24 cellular contexts compared by ENCODE assay signal in genomic region chr20:64189986-64190385, GRCh38. TPM values are rescaled to one million over a fixed set of nuclear protein-coding genes. Genes with fewer than 3 reads are reported as not detected.
"Had no signal": no experiment of that assay in that cellular context is flagged by ENCODE, and none has a peak within 500 bp of the region (broad histone marks: within the 10 kb centered on the region; RNA-seq: fewer than 3 reads in every experiment).

No MANE protein-coding gene starts in this region.

- H3K4me1 ChIP-seq: colonic mucosa had no signal

- H3K4me3 ChIP-seq: colonic mucosa, tibial nerve had no signal

- H3K4me3 Mint-ChIP-seq: activated naive CD4-positive, alpha-beta T cell treated with anti-CD3 and anti-CD28 coated beads, Interleukin-2, amount 10 ng/mL, durations not matched to agents 7 days and 5 days; central memory CD8-positive, alpha-beta T cell; endodermal cell; naive thymus-derived CD4-positive, alpha-beta T cell had no signal

- H3K36me3 ChIP-seq: colonic mucosa, tibial nerve had no signal

- H3K27ac Mint-ChIP-seq: activated naive CD4-positive, alpha-beta T cell treated with anti-CD3 and anti-CD28 coated beads, Interleukin-2, amount 10 ng/mL, durations not matched to agents 7 days and 5 days; endodermal cell; naive thymus-derived CD4-positive, alpha-beta T cell had no signal

- H3K27ac ChIP-seq: colonic mucosa, epithelial cell of prostate, tibial nerve had no signal

- H3K4me1 Mint-ChIP-seq: activated naive CD4-positive, alpha-beta T cell treated with anti-CD3 and anti-CD28 coated beads, Interleukin-2, amount 10 ng/mL, durations not matched to agents 7 days and 5 days had no signal

- H3K27me3 ChIP-seq: colonic mucosa, tibial nerve had no signal

- ATAC-seq: naive thymus-derived CD4-positive, alpha-beta T cell had no signal

- DNase-seq: activated CD4-positive, alpha-beta T cell treated with anti-CD3 and anti-CD28 coated beads for 48 hours; activated CD4-positive, CD25-positive, alpha-beta regulatory T cell; activated CD8-positive, alpha-beta memory T cell treated with anti-CD3 and anti-CD28 coated beads for 24 hours; activated CD8-positive, alpha-beta memory T cell treated with anti-CD3 and anti-CD28 coated beads, Interleukin-2, amount 50 U/mL, for 48 hours; activated effector memory CD4-positive, alpha-beta T cell treated with Interleukin-2 at 50 U/mL for 16 hours; activated naive CD4-positive, alpha-beta T cell treated with anti-CD3 and anti-CD28 coated beads, Interleukin-2, amount 10 ng/mL, durations not matched to agents 7 days and 5 days; activated T-cell treated with anti-CD3 and anti-CD28 coated beads, Interleukin-2, amount 50 U/mL, for 48 hours; aorta; colonic mucosa; endodermal cell; foreskin fibroblast; mesenchymal stem cell; naive thymus-derived CD4-positive, alpha-beta T cell; stimulated activated CD4-positive, alpha-beta T cell treated with anti-CD3 and anti-CD28 coated beads, Interleukin-12 subunit alpha, Interleukin-12 subunit beta, amount 100 ng/mL, for 4 hours; stimulated activated CD4-positive, alpha-beta T cell treated with anti-CD3 and anti-CD28 coated beads, Interleukin-1b, Interleukin-23, amount 100 ng/mL, for 48 hours; stimulated activated CD8-positive, alpha-beta memory T cell treated with anti-CD3 and anti-CD28 coated beads, Interleukin-4, amount 100 ng/mL, for 48 hours; stimulated activated naive CD4-positive, alpha-beta T cell treated with Interleukin-2 at 50 U/mL for 16 hours; T-helper 1 cell; T-helper 9 cell had no signal

- H3K9me3 Mint-ChIP-seq: central memory CD8-positive, alpha-beta T cell had no signal

- H3K9me3 ChIP-seq: colonic mucosa, tibial nerve had no signal

- H3K36me3 Mint-ChIP-seq: activated naive CD4-positive, alpha-beta T cell treated with anti-CD3 and anti-CD28 coated beads, Interleukin-2, amount 10 ng/mL, durations not matched to agents 7 days and 5 days; naive thymus-derived CD4-positive, alpha-beta T cell had no signal

RNA-seq across cellular contexts. Expression of gene MYT1, which starts 25.7 kb away (rescaled TPM):
- total RNA-seq: aorta; naive thymus-derived CD4-positive, alpha-beta T cell; posterior vena cava; subcutaneous adipose tissue; tibial nerve had no signal
- polyA plus RNA-seq: aorta; naive thymus-derived CD4-positive, alpha-beta T cell had no signal
